16 cellular contexts compared by ENCODE assay signal in the genomic region with DNA sequence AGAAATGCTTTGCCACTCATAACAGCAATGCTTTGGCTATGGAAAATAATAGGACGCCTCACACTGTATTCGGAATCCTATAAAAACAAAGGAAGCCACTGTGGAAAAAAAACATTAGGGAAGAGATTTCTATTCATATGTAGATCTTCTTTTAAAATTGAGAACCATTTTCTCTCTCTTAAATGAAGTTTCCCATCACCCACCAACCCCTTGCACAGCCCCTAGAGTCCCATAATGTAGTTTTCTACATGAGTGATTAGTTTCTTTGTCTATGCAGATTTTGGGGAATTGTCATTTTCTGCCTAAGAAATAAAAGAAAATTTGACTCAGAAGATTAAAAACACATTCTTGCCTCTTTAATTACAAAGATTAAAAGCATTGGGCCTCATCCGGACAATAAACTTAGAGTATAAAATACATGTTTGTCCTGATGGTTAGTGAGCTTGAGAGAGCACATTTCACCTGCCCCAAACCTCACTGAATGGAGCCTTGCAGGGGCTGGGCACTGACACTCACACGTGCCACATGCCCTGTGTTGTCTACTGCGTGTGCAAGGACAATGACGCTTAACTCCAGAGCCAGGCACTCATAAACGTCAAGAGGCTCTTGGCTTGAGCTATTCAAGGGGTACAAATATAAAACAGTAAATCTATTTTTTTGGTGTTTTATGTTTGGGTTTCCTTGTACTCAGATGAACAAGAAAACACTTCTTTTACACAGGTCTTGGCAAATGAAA.
"Had no signal": no experiment of that assay in that cellular context is flagged by ENCODE, and none has a peak within 500 bp of the region (broad histone marks: within the 10 kb centered on the region; RNA-seq: fewer than 3 reads in every experiment).

No MANE protein-coding gene starts in this region.

- ATAC-seq: activated CD8-positive, alpha-beta memory T cell treated with anti-CD3 and anti-CD28 coated beads, Interleukin-2, amount 10 ng/mL, durations not matched to agents 7 days and 5 days; activated naive CD4-positive, alpha-beta T cell treated with anti-CD3 and anti-CD28 coated beads, Interleukin-2, amount 50 U/mL, for 72 hours; activated T-cell treated with anti-CD3 and anti-CD28 coated beads, Interleukin-2, amount 50 U/mL, for 4 hours; body of pancreas; gastroesophageal sphincter had no signal

- H3K4me2 ChIP-seq: hepatocyte had no signal

- H3K36me3 ChIP-seq: gastroesophageal sphincter had no signal

- H3K27me3 ChIP-seq: body of pancreas, gastroesophageal sphincter, hepatocyte had no signal

- H3K4me1 ChIP-seq: body of pancreas, gastroesophageal sphincter, parathyroid adenoma had no signal

- H3K9me3 ChIP-seq: body of pancreas, gastroesophageal sphincter had no signal

- H3K27me3 Mint-ChIP-seq: central memory CD8-positive, alpha-beta T cell had no signal

- H3K4me3 ChIP-seq: body of pancreas, gastroesophageal sphincter, hepatocyte had no signal

- H3K27ac Mint-ChIP-seq: activated CD8-positive, alpha-beta memory T cell treated with anti-CD3 and anti-CD28 coated beads, Interleukin-2, amount 10 ng/mL, durations not matched to agents 7 days and 5 days; activated naive CD4-positive, alpha-beta T cell treated with anti-CD3 and anti-CD28 coated beads, Interleukin-2, amount 50 U/mL, for 72 hours had no signal

- H3K36me3 Mint-ChIP-seq: activated CD8-positive, alpha-beta memory T cell treated with anti-CD3 and anti-CD28 coated beads, Interleukin-2, amount 10 ng/mL, durations not matched to agents 7 days and 5 days; activated naive CD4-positive, alpha-beta T cell treated with anti-CD3 and anti-CD28 coated beads, Interleukin-2, amount 50 U/mL, for 72 hours had no signal

- DNase-seq: activated CD4-positive, alpha-beta T cell treated with anti-CD3 and anti-CD28 coated beads, Interleukin-2, amount 50 U/mL, for 4 hours; activated CD4-positive, CD25-positive, alpha-beta regulatory T cell treated with anti-CD3 and anti-CD28 coated beads, Interleukin-2, amount 50 U/mL, for 72 hours; activated CD8-positive, alpha-beta memory T cell treated with anti-CD3 and anti-CD28 coated beads, Interleukin-2, amount 10 ng/mL, durations not matched to agents 7 days and 5 days; activated effector memory CD4-positive, alpha-beta T cell treated with anti-CD3 and anti-CD28 coated beads, Interleukin-2, amount 50 U/mL, for 16 hours; activated T-cell treated with anti-CD3 and anti-CD28 coated beads, Interleukin-2, amount 50 U/mL, for 4 hours; amniotic stem cell; body of pancreas; cortex of kidney; effector CD8-positive, alpha-beta T cell; kidney; small intestine had no signal

- H3K4me3 Mint-ChIP-seq: activated CD8-positive, alpha-beta memory T cell treated with anti-CD3 and anti-CD28 coated beads, Interleukin-2, amount 10 ng/mL, durations not matched to agents 7 days and 5 days; activated T-cell treated with anti-CD3 and anti-CD28 coated beads, Interleukin-2, amount 50 U/mL, for 4 hours; central memory CD8-positive, alpha-beta T cell had no signal

- H2AFZ ChIP-seq: hepatocyte, parathyroid adenoma had no signal

- H3K4me1 Mint-ChIP-seq: activated CD8-positive, alpha-beta memory T cell treated with anti-CD3 and anti-CD28 coated beads, Interleukin-2, amount 10 ng/mL, durations not matched to agents 7 days and 5 days; central memory CD8-positive, alpha-beta T cell had no signal

- H3K27ac ChIP-seq: body of pancreas, gastroesophageal sphincter, hepatocyte, parathyroid adenoma had no signal

- H3K79me2 ChIP-seq: hepatocyte, parathyroid adenoma had no signal

- H3K9me3 Mint-ChIP-seq: activated T-cell treated with anti-CD3 and anti-CD28 coated beads, Interleukin-2, amount 50 U/mL, for 4 hours; central memory CD8-positive, alpha-beta T cell had no signal
